In genomic region chr4:155667538-155668511, GRCh38 we compare ENCODE assay signal across 8 cellular contexts. TPM values are rescaled to one million over a fixed set of nuclear protein-coding genes. Genes with fewer than 3 reads are reported as not detected.
A peak's percentile ranks its signal among the peaks of the same experiment; 100 is the strongest.
DNase-seq lines count a peak whose midpoint lies in the region; ATAC-seq and TF ChIP-seq lines count a peak whose summit lies in the region.

No MANE protein-coding gene starts in this region.

- H3K79me2 ChIP-seq in GM23248 (ENCODE audit: insufficient read depth) = no peaks in the 10 kb centered on the region
- H3K79me2 ChIP-seq in osteoblast (ENCODE audit: insufficient read depth, low read length) = no peaks in the 10 kb centered on the region

- H3K9me3 Mint-ChIP-seq in activated T-helper 2 cell treated with anti-CD3 and anti-CD28 coated beads, Interferon-gamma antibody, Interleukin-2, Interleukin-4, amounts not matched to agents 10 μg/mL and 5 μg/mL and 100 μg/mL, durations not matched to agents 14 hours and 24 hours and 36 hours = no peaks in the 10 kb centered on the region

- no peaks in the 10 kb centered on the region for H3F3A ChIP-seq in GM23248 (ENCODE audit: insufficient read depth)

- H2AFZ ChIP-seq in GM23248 (peak overlapping the region; percentile 75), osteoblast (ENCODE audit: low read length) (peak overlapping the region; percentile 77)

- intact Hi-C loops in activated T-helper 2 cell treated with anti-CD3 and anti-CD28 coated beads, Interferon-gamma antibody, Interleukin-2, Interleukin-4, amounts not matched to agents 10 μg/mL and 5 μg/mL and 100 μg/mL, durations not matched to agents 14 hours and 24 hours and 36 hours (cut with micrococcal nuclease) = loop anchor here (10.0 kb wide), 1 partner anchor 293 kb away; the partner anchor contains the start of gene MAP9
- intact Hi-C loops in Right ventricle myocardium inferior (cut with DNase I) = loop anchor here (2.0 to 5.0 kb wide), 7 partner anchors 39 to 225 kb away; partner anchors contain the start of gene GUCY1B1

- H3K27me3 ChIP-seq in GM23248 (replicated peaks; ENCODE audit: insufficient read depth) = peaks cover 49% of the 10 kb centered on the region
- H3K27me3 ChIP-seq in osteoblast (ENCODE audit: insufficient read depth, low read length) = peaks cover 31% of the 10 kb centered on the region

- H3K4me1 Mint-ChIP-seq in activated T-helper 2 cell treated with anti-CD3 and anti-CD28 coated beads, Interferon-gamma antibody, Interleukin-2, Interleukin-4, amounts not matched to agents 10 μg/mL and 5 μg/mL and 100 μg/mL, durations not matched to agents 14 hours and 24 hours and 36 hours (ENCODE audit: low read depth) = peaks cover 14% of the 10 kb centered on the region

- H3K4me3 ChIP-seq in GM23248 (peak overlapping the region; percentile 67), LNCaP clone FGC (ENCODE audit: low read depth, low read length) (peak overlapping the region; percentile 81), osteoblast (ENCODE audit: insufficient read depth, low read length) (peak overlapping the region; percentile 54)

- 0 out of 2 replicates have a peak, but pooled peaks cover 3% of the 10 kb centered on the region for H3K4me1 ChIP-seq in GM23248 (ENCODE audit: insufficient read depth)
- H3K4me1 ChIP-seq in osteoblast (ENCODE audit: insufficient read depth, low read length) = peaks cover 7% of the 10 kb centered on the region

- DNase-seq in NCI-H146 (lab: John Stamatoyannopoulos, UW) (peak; percentile 4), NCI-H146 treated with DMSO at 0.1 percent for 48 hours (lab: John Stamatoyannopoulos, UW; ENCODE audit: unreplicated experiment) (no peak), GM23248 (peak; percentile 45), LNCaP clone FGC (ENCODE audit: low read depth) (no peak), Right ventricle myocardium inferior (ENCODE audit: missing footprints) (peak; percentile 76), osteoblast (ENCODE audit: insufficient read length, low spot score, missing footprints) (peak; percentile 76), DMS153 (lab: John Stamatoyannopoulos, UW) (no peak)
- no peak for DNase-seq in activated T-helper 2 cell treated with anti-CD3 and anti-CD28 coated beads, Interferon-gamma antibody, Interleukin-2, Interleukin-4, amounts not matched to agents 10 μg/mL and 5 μg/mL and 100 μg/mL, durations not matched to agents 14 hours and 24 hours and 36 hours (ENCODE audit: low spot score)

- H3K4me3 Mint-ChIP-seq in activated T-helper 2 cell treated with anti-CD3 and anti-CD28 coated beads, Interferon-gamma antibody, Interleukin-2, Interleukin-4, amounts not matched to agents 10 μg/mL and 5 μg/mL and 100 μg/mL, durations not matched to agents 14 hours and 24 hours and 36 hours (ENCODE audit: low read depth) = peak overlapping the region; percentile 88

- no peak overlapping the region for H3K9ac ChIP-seq in GM23248

- H3K9me3 ChIP-seq in GM23248 (ENCODE audit: low read depth) = no peaks in the 10 kb centered on the region
- no peaks in the 10 kb centered on the region for H3K9me3 ChIP-seq in osteoblast (ENCODE audit: low read depth, low read length)

- H3K36me3 Mint-ChIP-seq in activated T-helper 2 cell treated with anti-CD3 and anti-CD28 coated beads, Interferon-gamma antibody, Interleukin-2, Interleukin-4, amounts not matched to agents 10 μg/mL and 5 μg/mL and 100 μg/mL, durations not matched to agents 14 hours and 24 hours and 36 hours (ENCODE audit: low read depth) = no peaks in the 10 kb centered on the region

- H3K27ac Mint-ChIP-seq in activated T-helper 2 cell treated with anti-CD3 and anti-CD28 coated beads, Interferon-gamma antibody, Interleukin-2, Interleukin-4, amounts not matched to agents 10 μg/mL and 5 μg/mL and 100 μg/mL, durations not matched to agents 14 hours and 24 hours and 36 hours = no peak overlapping the region

- H3K27ac ChIP-seq in GM23248 (no peak overlapping the region), osteoblast (ENCODE audit: low read depth, low read length) (no peak overlapping the region)

- peaks cover 79% of the 10 kb centered on the region for H3K27me3 Mint-ChIP-seq in activated T-helper 2 cell treated with anti-CD3 and anti-CD28 coated beads, Interferon-gamma antibody, Interleukin-2, Interleukin-4, amounts not matched to agents 10 μg/mL and 5 μg/mL and 100 μg/mL, durations not matched to agents 14 hours and 24 hours and 36 hours (ENCODE audit: low read depth)

- in situ Hi-C loops in GM23248 (cut with MboI) = no loop called here

- H3K4me2 ChIP-seq in GM23248 (ENCODE audit: unreplicated experiment) (peak overlapping the region; percentile 90), osteoblast (ENCODE audit: insufficient read depth, low read length) (peak overlapping the region; percentile 78)

- no peaks in the 10 kb centered on the region for H3K9me2 ChIP-seq in GM23248 (ENCODE audit: insufficient read depth)

- ATAC-seq in Right ventricle myocardium inferior = peak; percentile 85

- H3K36me3 ChIP-seq in GM23248 (ENCODE audit: low read depth) (no peaks in the 10 kb centered on the region), osteoblast (ENCODE audit: insufficient read depth, low read length) (no peaks in the 10 kb centered on the region)

- TF ChIP-seq CTCF in LNCaP clone FGC (IDR thresholded peaks at IDR 0.05; ENCODE audit: control insufficient read depth, extremely low read depth, insufficient read depth) = no peak
- TF ChIP-seq CTCF in osteoblast (IDR thresholded peaks at IDR 0.05; ENCODE audit: extremely low read depth, low read depth, low read length) = no peak

- H4K20me1 ChIP-seq in GM23248 (ENCODE audit: insufficient read depth) = no peaks in the 10 kb centered on the region
- no peaks in the 10 kb centered on the region for H4K20me1 ChIP-seq in osteoblast (ENCODE audit: insufficient read depth, low read length)

- 4 to 6% methylated on average over 36 to 48 of the region's 72 CpGs for WGBS in GM23248 (ENCODE audit: low coverage in 1 of 2, low lambda C conversion rate in 2 of 2, missing lambda C conversion rate in 2 of 2), 2 experiments

RNA-seq across cellular contexts. Expression of gene GUCY1A1, which starts 1.2 kb away (rescaled TPM):
- not detected in 2 replicates for total RNA-seq in GM23248 (2014; rRNA removed; shearing (Covaris generic))
- 0.05 TPM in 1 of 2 replicates, not detected in the other for polyA plus RNA-seq in GM23248 (2016; fragmentation: Nextera tagmentation; extraction: Ambion mirVana)
- not detected in 2 replicates for total RNA-seq in activated T-helper 2 cell treated with anti-CD3 and anti-CD28 coated beads, Interferon-gamma antibody, Interleukin-2, Interleukin-4, amounts not matched to agents 10 μg/mL and 5 μg/mL and 100 μg/mL, durations not matched to agents 14 hours and 24 hours and 36 hours
- total RNA-seq in Right ventricle myocardium inferior (88.4 TPM), osteoblast (0.29 TPM in 1 of 2 replicates, not detected in the other)

Comparison
In these comparisons a context has a peak if more than half of its experiments do, and no peak if none do; other contexts are left out.
1. DNase-seq: peak in NCI-H146 (single experiment), GM23248 (single experiment), Right ventricle myocardium inferior (single experiment) and osteoblast (single experiment); none in NCI-H146 treated with DMSO at 0.1 percent for 48 hours (single experiment), LNCaP clone FGC (single experiment), activated T-helper 2 cell treated with anti-CD3 and anti-CD28 coated beads, Interferon-gamma antibody, Interleukin-2, Interleukin-4, amounts not matched to agents 10 μg/mL and 5 μg/mL and 100 μg/mL, durations not matched to agents 14 hours and 24 hours and 36 hours (single experiment) and DMS153 (single experiment).
2. RNA of gene GUCY1A1, which starts 1.2 kb away (total RNA-seq): 88.4 TPM in Right ventricle myocardium inferior (single experiment); not detected in activated T-helper 2 cell treated with anti-CD3 and anti-CD28 coated beads, Interferon-gamma antibody, Interleukin-2, Interleukin-4, amounts not matched to agents 10 μg/mL and 5 μg/mL and 100 μg/mL, durations not matched to agents 14 hours and 24 hours and 36 hours, not detected in GM23248 and 0.29 TPM in osteoblast; every median in the first group is over 10 times any median in the second.
3. Peak in every context shown above with its lines, with median percentiles within 50 percentile points of each other: H3K4me3 ChIP-seq.